17 cellular contexts compared by ENCODE assay signal in genomic region chr3:153287017-153287416, GRCh38.
DNase-seq lines count a peak whose midpoint lies in the region; FAIRE-seq and TF ChIP-seq lines count a peak whose summit lies in the region.
"Had no signal": no experiment of that assay in that cellular context is flagged by ENCODE, and none has a peak within 500 bp of the region (broad histone marks: within the 10 kb centered on the region; RNA-seq: fewer than 3 reads in every experiment).

No MANE protein-coding gene starts in this region.

- no peaks in the 10 kb centered on the region for H3K9me2 ChIP-seq in Loucy (replicated peaks; ENCODE audit: low read depth, low read length)

- FAIRE-seq in bronchial epithelial cell (lab: Jason Lieb, UNC) (no peak), keratinocyte (lab: Jason Lieb, UNC) (no peak)

- H3F3A ChIP-seq in Loucy (ENCODE audit: low read depth): no peaks in the 10 kb centered on the region

- no peak for TF ChIP-seq CTCF in MCF 10A (IDR thresholded peaks at IDR 0.05; ENCODE audit: unreplicated experiment)
- no peak for TF ChIP-seq CTCF in breast epithelium (IDR thresholded peaks at IDR 0.05)
- no peak for TF ChIP-seq CTCF in Loucy (conservative IDR thresholded peaks at IDR 0.05; ENCODE audit: low read length)
- TF ChIP-seq CTCF in bronchial epithelial cell (IDR thresholded peaks at IDR 0.05; ENCODE audit: insufficient read depth, low read length, severe bottlenecking): no peak
- TF ChIP-seq CTCF in keratinocyte (optimal IDR thresholded peaks at IDR 0.05 in 1 of 3, IDR thresholded peaks at IDR 0.05 in 1 of 3, conservative IDR thresholded peaks at IDR 0.05 in 1 of 3; ENCODE audit: extremely low read depth in 1 of 3, insufficient read depth in 2 of 3, low read length in 3 of 3): no peak

- peak overlapping the region; percentile 54; the same call in 1 of the 2 replicates for H2AFZ ChIP-seq in Loucy (ENCODE audit: low read length)
- H2AFZ ChIP-seq in keratinocyte (ENCODE audit: control insufficient read depth, low read length): peak overlapping the region; percentile 87

- H3K4me3 ChIP-seq in breast epithelium (no peak overlapping the region), Loucy (ENCODE audit: low read length, poor library complexity, severe bottlenecking) (no peak overlapping the region), bronchial epithelial cell (ENCODE audit: low read depth, low read length) (no peak overlapping the region), keratinocyte (ENCODE audit: control insufficient read depth in 2 of 3, extremely low read depth in 1 of 3, insufficient read depth in 2 of 3, low read depth in 1 of 3, low read length in 3 of 3) (peak overlapping the region in 2 of 3 experiments; percentile 25)

- no peak for TF ChIP-seq POLR2A in breast epithelium (IDR thresholded peaks at IDR 0.05)

- H3K27ac Mint-ChIP-seq in MCF 10A (ENCODE audit: low read depth, unreplicated experiment): peak overlapping the region; percentile 49

- BruUV-seq in MCF 10A (replicated peaks; lab: Mats Ljungman, UMichigan): no TSS peak

- H4K20me1 ChIP-seq in Loucy (ENCODE audit: insufficient read depth, low read length, poor library complexity, severe bottlenecking) (no peaks in the 10 kb centered on the region), keratinocyte (ENCODE audit: control insufficient read depth, extremely low read depth, insufficient read depth, low read length) (no peaks in the 10 kb centered on the region)

- H3K9me3 ChIP-seq in breast epithelium (no peaks in the 10 kb centered on the region), Loucy (ENCODE audit: insufficient read depth, low read depth, low read length) (no peaks in the 10 kb centered on the region), keratinocyte (ENCODE audit: control insufficient read depth, low read depth, low read length) (no peaks in the 10 kb centered on the region)

- CTCF ChIA-PET in MCF 10A (lab: Yijun Ruan, JAX): interaction anchor here (0.6 to 3.2 kb wide), 12 partner anchors 111 to 991 kb away, joined by 3 to 16 read pairs (median 4); no protein-coding TSS in a partner anchor

- H3K36me3 Mint-ChIP-seq in MCF 10A (ENCODE audit: insufficient read depth, unreplicated experiment): no peaks in the 10 kb centered on the region

- H3K27ac ChIP-seq in breast epithelium (no peak overlapping the region), keratinocyte (ENCODE audit: control insufficient read depth, insufficient read depth, low read length) (peak overlapping the region; percentile 98)
- H3K27ac ChIP-seq: HL-60, KMS-11 had no signal

- H3K4me2 ChIP-seq in Loucy (ENCODE audit: low read depth, low read length, poor library complexity, severe bottlenecking) (no peak overlapping the region), keratinocyte (ENCODE audit: control insufficient read depth, extremely low read depth, insufficient read depth, low read depth, low read length) (peak overlapping the region; percentile 68)
- H3K4me2 ChIP-seq: KMS-11 had no signal

- POLR2A ChIA-PET in MCF 10A (lab: Yijun Ruan, JAX): interaction anchor here (0.6 to 5.8 kb wide), 7 partner anchors 10 to 468 kb away, joined by 3 to 160 read pairs (median 4); partner anchors contain the start of gene RAP2B

- no peaks in the 10 kb centered on the region for H3K9me3 Mint-ChIP-seq in MCF 10A (ENCODE audit: unreplicated experiment)
- H3K9me3 Mint-ChIP-seq: CD4-positive, alpha-beta T cell had no signal

- H3K36me3 ChIP-seq in breast epithelium (no peaks in the 10 kb centered on the region), Loucy (ENCODE audit: insufficient read depth, low read length) (no peaks in the 10 kb centered on the region), bronchial epithelial cell (ENCODE audit: control insufficient read depth, insufficient read depth, low read length) (no peaks in the 10 kb centered on the region), keratinocyte (ENCODE audit: control insufficient read depth in 2 of 2, extremely low read depth in 1 of 2, insufficient read depth in 2 of 2, low read length in 2 of 2) (no peaks in the 10 kb centered on the region)

- H3K27me3 ChIP-seq in breast epithelium (no peaks in the 10 kb centered on the region), Loucy (ENCODE audit: insufficient read depth, low read length, poor library complexity, severe bottlenecking) (no peaks in the 10 kb centered on the region), bronchial epithelial cell (ENCODE audit: control insufficient read depth, insufficient read depth, low read length) (no peaks in the 10 kb centered on the region), keratinocyte (ENCODE audit: control insufficient read depth, extremely low read depth, insufficient read depth, low read length) (no peaks in the 10 kb centered on the region)

- H3K79me2 ChIP-seq in Loucy (ENCODE audit: insufficient read depth, low read length): no peaks in the 10 kb centered on the region
- H3K79me2 ChIP-seq in keratinocyte (ENCODE audit: control insufficient read depth, insufficient read depth, low read length): no peaks in the 10 kb centered on the region

- H3K27me3 Mint-ChIP-seq in MCF 10A (ENCODE audit: insufficient read depth, unreplicated experiment): no peaks in the 10 kb centered on the region
- H3K27me3 Mint-ChIP-seq: CD4-positive, alpha-beta T cell had no signal

- peaks cover 0 to 4% of the 10 kb centered on the region in 2 donors for H3K4me1 ChIP-seq in breast epithelium
- H3K4me1 ChIP-seq in Loucy (ENCODE audit: insufficient read depth, low read length, poor library complexity, severe bottlenecking): peaks cover 35% of the 10 kb centered on the region
- H3K4me1 ChIP-seq in keratinocyte (ENCODE audit: control insufficient read depth, extremely low read depth, insufficient read depth, low read length): peaks cover 43% of the 10 kb centered on the region

- peaks cover 44% of the 10 kb centered on the region for H3K4me1 Mint-ChIP-seq in MCF 10A (ENCODE audit: insufficient read depth, unreplicated experiment)

- intact Hi-C loops in MCF 10A (cut with micrococcal nuclease): loop anchor here (5.0 kb wide), 1 partner anchor 65 kb away; no protein-coding TSS in a partner anchor
- intact Hi-C loops in breast epithelium (cut with DNase I; ENCODE audit: low total_unique reads): no loop called here

- DNase-seq in MCF 10A (ENCODE audit: unreplicated experiment) (no peak), breast epithelium (ENCODE audit: low spot score in 2 of 2) (no peak), bronchial epithelial cell (ENCODE audit: low read depth) (peak; percentile 99), keratinocyte (ENCODE audit: low read depth, low spot score) (peak; percentile 74), kidney tubule cell (ENCODE audit: low spot score) (no peak), NCI-H2227 (lab: John Stamatoyannopoulos, UW; ENCODE audit: unreplicated experiment) (no peak), foreskin melanocyte (no peak)
- DNase-seq: AML-193; CD4-positive, alpha-beta T cell; MM.1S; NCI-H187 treated with DMSO at 0.1 percent for 48 hours; NCI-H446 treated with DMSO at 0.1 percent for 48 hours; NCI-H774; Right ventricle myocardium superior had no signal

- H3K9ac ChIP-seq in Loucy (ENCODE audit: low read depth, low read length, poor library complexity, severe bottlenecking): no peak overlapping the region
- peak overlapping the region; percentile 66 for H3K9ac ChIP-seq in keratinocyte (ENCODE audit: control insufficient read depth, extremely low read depth, insufficient read depth, low read length)
- H3K9ac ChIP-seq: KMS-11 had no signal

- H3K4me3 Mint-ChIP-seq in MCF 10A (ENCODE audit: unreplicated experiment): no peak overlapping the region
- H3K4me3 Mint-ChIP-seq: CD4-positive, alpha-beta T cell had no signal

- dilution Hi-C loops in keratinocyte (cut with MboI; ENCODE audit: extremely low pct_ligation_motif_present, low sequenced_read_pairs): no loop called here

- H3K9me1 ChIP-seq in keratinocyte (ENCODE audit: control insufficient read depth, extremely low read depth, insufficient read depth, low read length): peaks cover 2% of the 10 kb centered on the region

Comparison
In these comparisons a context has a peak if more than half of its experiments do, and no peak if none do; other contexts are left out.
1. DNase-seq: peak in bronchial epithelial cell (single experiment) and keratinocyte (single experiment); none in MCF 10A (single experiment), breast epithelium (0 of 2), kidney tubule cell (single experiment), NCI-H2227 (single experiment) and foreskin melanocyte (single experiment).
2. H3K4me3 ChIP-seq: peak in keratinocyte (2 of 3); none in breast epithelium (0 of 3), Loucy (single experiment) and bronchial epithelial cell (single experiment).